ENCODE assay signal across 20 cellular contexts in genomic region chr1:13799502-13800283, GRCh38.
DNase-seq lines count a peak whose midpoint lies in the region; ATAC-seq and TF ChIP-seq lines count a peak whose summit lies in the region.
"Had no signal": no experiment of that assay in that cellular context is flagged by ENCODE, and none has a peak within 500 bp of the region (broad histone marks: within the 10 kb centered on the region; RNA-seq: fewer than 3 reads in every experiment).

No MANE protein-coding gene starts in this region.

- DNase-seq in LNCaP clone FGC (ENCODE audit: low read depth) (peak; percentile 91), epithelial cell of esophagus (ENCODE audit: low read depth) (peak; percentile 31), renal cortical epithelial cell (ENCODE audit: low read depth) (peak; percentile 78), NOMO-1 (lab: John Stamatoyannopoulos, UW; ENCODE audit: unreplicated experiment in 2 of 2) (no peak), RKO (ENCODE audit: low spot score) (no peak)
- DNase-seq: activated naive CD4-positive, alpha-beta T cell treated with anti-CD3 and anti-CD28 coated beads, Interleukin-2, amount 50 U/mL, for 16 hours; activated T-cell treated with anti-CD3 and anti-CD28 coated beads, Interleukin-2, amount 50 U/mL, for 1 hour; DMS153; effector memory CD8-positive, alpha-beta T cell; NCI-H1092; NCI-H1930; NCI-H2227 treated with DMSO at 0.1 percent for 48 hours; SHP77; stimulated activated CD4-positive, alpha-beta T cell treated with anti-CD3 and anti-CD28 coated beads, Interleukin-4, amount 100 ng/mL, for 4 hours; SW 1271; upper lobe of right lung had no signal

- no peak for TF ChIP-seq CTCF in C4-2B (conservative IDR thresholded peaks at IDR 0.05)
- TF ChIP-seq CTCF in LNCaP clone FGC (IDR thresholded peaks at IDR 0.05; ENCODE audit: control insufficient read depth, extremely low read depth, insufficient read depth) = no peak
- no peak for TF ChIP-seq CTCF in epithelial cell of esophagus (IDR thresholded peaks at IDR 0.05; ENCODE audit: insufficient read depth, low read depth, low read length, missing control alignments)

- peak overlapping the region; percentile 72 for H3K27ac ChIP-seq in C4-2B
- H3K27ac ChIP-seq: upper lobe of right lung had no signal

- H3K4me3 ChIP-seq in LNCaP clone FGC (ENCODE audit: low read depth, low read length) (0 out of 2 replicates have a peak overlapping the region, but pooled peaks have one; percentile 14), epithelial cell of esophagus (ENCODE audit: low read length) (no peak overlapping the region)
- H3K4me3 ChIP-seq: upper lobe of right lung had no signal

- no peak for ATAC-seq in GM18867 (IDR thresholded peaks at IDR 0.05; ENCODE audit: unreplicated experiment)
- ATAC-seq: activated CD4-positive, CD25-positive, alpha-beta regulatory T cell treated with anti-CD3 and anti-CD28 coated beads, Interleukin-2, amount 50 U/mL, for 24 hours; effector memory CD8-positive, alpha-beta T cell; HCT116; upper lobe of right lung had no signal

Comparison
In these comparisons a context has a peak if more than half of its experiments do, and no peak if none do; other contexts are left out.
1. DNase-seq: peak in LNCaP clone FGC (single experiment), epithelial cell of esophagus (single experiment) and renal cortical epithelial cell (single experiment); none in NOMO-1 (0 of 2) and RKO (single experiment).